ENCODE assay signal across 26 cellular contexts in the genomic region with DNA sequence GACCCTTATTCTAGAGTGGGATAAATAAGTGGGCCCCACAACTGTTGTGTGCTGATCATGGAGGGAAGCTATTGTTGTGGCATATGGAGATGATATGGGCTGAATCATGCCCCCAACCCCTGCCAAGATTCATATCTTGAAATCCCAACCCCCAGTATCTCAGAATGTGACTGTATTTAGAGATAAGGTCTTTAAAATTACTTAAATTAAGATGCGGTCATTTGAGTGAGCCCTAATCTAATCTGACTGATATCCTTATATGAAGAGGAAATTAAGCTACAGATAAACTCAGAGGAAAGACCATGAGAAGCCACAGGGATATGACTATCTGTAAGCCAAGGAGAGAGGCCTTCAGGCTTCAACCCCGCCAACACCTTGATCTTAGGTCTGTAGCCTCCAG.
"Had no signal": no experiment of that assay in that cellular context is flagged by ENCODE, and none has a peak within 500 bp of the region (broad histone marks: within the 10 kb centered on the region; RNA-seq: fewer than 3 reads in every experiment).

No MANE protein-coding gene starts in this region.

- ATAC-seq: activated CD8-positive, alpha-beta memory T cell treated with anti-CD3 and anti-CD28 coated beads, Interleukin-2, amount 10 ng/mL, durations not matched to agents 7 days and 5 days; K562; Panc1; Right ventricle myocardium inferior; T-helper 17 cell; WTC11 had no signal

- FAIRE-seq: K562 had no signal

- H3K27ac ChIP-seq: ascending aorta had no signal

- H3K27me3 ChIP-seq: ascending aorta had no signal

- H3K9me3 ChIP-seq: ascending aorta had no signal

- H3K4me1 ChIP-seq: ascending aorta had no signal

- H3K4me3 ChIP-seq: ascending aorta, K562 had no signal

- H3K36me3 ChIP-seq: ascending aorta had no signal

- DNase-seq: activated CD4-positive, alpha-beta T cell treated with anti-CD3 and anti-CD28 coated beads for 48 hours; activated CD4-positive, alpha-beta T cell treated with anti-CD3 and anti-CD28 coated beads, Interleukin-2, amount 50 U/mL, for 48 hours; activated CD4-positive, CD25-positive, alpha-beta regulatory T cell treated with anti-CD3 and anti-CD28 coated beads, Interleukin-2, amount 50 U/mL, for 72 hours; activated CD8-positive, alpha-beta memory T cell treated with anti-CD3 and anti-CD28 coated beads, Interleukin-2, amount 10 ng/mL, durations not matched to agents 7 days and 5 days; activated effector memory CD4-positive, alpha-beta T cell treated with Interleukin-2 at 50 U/mL for 16 hours; activated naive CD4-positive, alpha-beta T cell; activated T-cell treated with anti-CD3 and anti-CD28 coated beads, Interleukin-2, amount 50 U/mL, for 24 hours; amniotic stem cell; Karpas-422; MM.1S; NCI-H1105; NCI-H1436 treated with DMSO at 0.1 percent for 48 hours; NCI-H187; NCI-H2081; NCI-H2227 treated with DMSO at 0.1 percent for 48 hours; NCI-H446 treated with DMSO at 0.1 percent for 48 hours; NCI-H524 treated with DMSO at 0.1 percent for 48 hours; NCI-H748 treated with DMSO at 0.1 percent for 48 hours; RPMI8226; T-helper 17 cell; T-helper 9 cell had no signal
